Comparison of ENCODE assay signal across 16 cellular contexts in genomic region chr3:185717627-185718330, GRCh38.
DNase-seq lines count a peak whose midpoint lies in the region; ATAC-seq and TF ChIP-seq lines count a peak whose summit lies in the region.
"Had no signal": no experiment of that assay in that cellular context is flagged by ENCODE, and none has a peak within 500 bp of the region (broad histone marks: within the 10 kb centered on the region; RNA-seq: fewer than 3 reads in every experiment).

No MANE protein-coding gene starts in this region.

- H2BK12ac ChIP-seq in mesenchymal stem cell (ENCODE audit: low read length in 2 of 2), result peak overlapping the region; percentile 38 to 72

- intact Hi-C loops in A673 (cut with micrococcal nuclease; ENCODE audit: unreplicated experiment), result no loop called here

- H3K23ac ChIP-seq in mesenchymal stem cell (ENCODE audit: low read length in 2 of 2), result peak overlapping the region in 1 of 2 experiments; percentile 18

- H3K14ac ChIP-seq in mesenchymal stem cell (ENCODE audit: low read length in 2 of 2), result no peak overlapping the region

- H3K27me3 ChIP-seq in A673 (replicated peaks; ENCODE audit: insufficient read depth, low read depth, low read length, poor library complexity), result no peaks in the 10 kb centered on the region
- no peaks in the 10 kb centered on the region for H3K27me3 ChIP-seq in mesenchymal stem cell (ENCODE audit: control insufficient read depth in 1 of 2, insufficient read depth in 1 of 2, low read length in 2 of 2)

- H3K4me1 ChIP-seq in A673 (ENCODE audit: insufficient read depth, low read length, poor library complexity, severe bottlenecking), result peaks cover 23% of the 10 kb centered on the region
- peaks cover 20% of the 10 kb centered on the region for H3K4me1 ChIP-seq in mesenchymal stem cell (ENCODE audit: control insufficient read depth, insufficient read depth, low read depth, low read length)

- no peak for DNase-seq in A673 (ENCODE audit: low spot score)
- peak; percentile 34 for DNase-seq in KBM-7
- DNase-seq in cerebellar cortex (ENCODE audit: low spot score), result peak; percentile 44
- DNase-seq in mesenchymal stem cell, result no peak
- no peak for DNase-seq in germinal center (ENCODE audit: low spot score)
- no peak for DNase-seq in omental fat pad (ENCODE audit: low spot score)
- no peak for DNase-seq in SHP77 (lab: John Stamatoyannopoulos, UW)
- DNase-seq: activated naive CD4-positive, alpha-beta T cell treated with Interleukin-2 at 50 U/mL for 16 hours; DMS153; MM.1S; NCI-H2171; NK-92 treated with Interleukin-12 subunit alpha and Interleukin-12 subunit beta, amount 100 ng/mL, for 24 hours; stimulated activated CD4-positive, alpha-beta T cell treated with anti-CD3 and anti-CD28 coated beads, Interleukin-12 subunit alpha, Interleukin-12 subunit beta, amount 100 ng/mL, for 4 hours had no signal

- in situ Hi-C loops in KBM-7 (cut with MboI; ENCODE audit: low pct_unique_long_range_greater_than_20kb, low sequenced_read_pairs), result no loop called here

- TF ChIP-seq CTCF in A673 (conservative IDR thresholded peaks at IDR 0.05; ENCODE audit: low read depth, low read length), result no peak
- TF ChIP-seq CTCF in omental fat pad (IDR thresholded peaks at IDR 0.05), result no peak

- H4K8ac ChIP-seq in mesenchymal stem cell (ENCODE audit: low read length), result peak overlapping the region; percentile 21

- no peaks in the 10 kb centered on the region for H3K36me3 ChIP-seq in A673 (ENCODE audit: insufficient read depth, low read length, poor library complexity, severe bottlenecking)
- peaks cover 0 to 4% of the 10 kb centered on the region in 2 experiments for H3K36me3 ChIP-seq in mesenchymal stem cell (ENCODE audit: control insufficient read depth in 1 of 2, insufficient read depth in 2 of 2, low read depth in 1 of 2, low read length in 2 of 2)
- H3K36me3 ChIP-seq: esophagus muscularis mucosa had no signal

- H2BK5ac ChIP-seq in mesenchymal stem cell (ENCODE audit: low read depth, low read length, poor library complexity, severe bottlenecking), result no peak overlapping the region

- no peak overlapping the region for H3K4me3 ChIP-seq in A673 (ENCODE audit: low read depth, low read length, poor library complexity, severe bottlenecking)
- H3K4me3 ChIP-seq in mesenchymal stem cell (ENCODE audit: insufficient read depth in 1 of 2, low read depth in 1 of 2, low read length in 2 of 2), result no peak overlapping the region
- H3K4me3 ChIP-seq: esophagus muscularis mucosa, lung had no signal

- peak overlapping the region; percentile 2 for H2BK120ac ChIP-seq in mesenchymal stem cell (ENCODE audit: low read depth, low read length)

- peaks cover 6% of the 10 kb centered on the region for H3K79me1 ChIP-seq in mesenchymal stem cell (replicated peaks; ENCODE audit: low read length, poor library complexity, severe bottlenecking)

- H3K4ac ChIP-seq in mesenchymal stem cell (ENCODE audit: low read depth in 1 of 2, low read length in 2 of 2), result peak overlapping the region; percentile 81 to 92

- no peak for ATAC-seq in omental fat pad (ENCODE audit: low FRiP score)
- ATAC-seq in HG02642 (IDR thresholded peaks at IDR 0.05; ENCODE audit: poor library complexity, unreplicated experiment), result no peak

- H3K27ac ChIP-seq in A673 (ENCODE audit: low read depth, low read length, poor library complexity, severe bottlenecking) (peak overlapping the region; percentile 41), mesenchymal stem cell (ENCODE audit: low read length, poor library complexity, severe bottlenecking) (peak overlapping the region; percentile 64)
- H3K27ac ChIP-seq: esophagus muscularis mucosa had no signal

- no peaks in the 10 kb centered on the region for H3K9me3 ChIP-seq in A673 (ENCODE audit: low read depth, low read length, poor library complexity, severe bottlenecking)
- no peaks in the 10 kb centered on the region for H3K9me3 ChIP-seq in mesenchymal stem cell (ENCODE audit: control insufficient read depth, low read length)
- H3K9me3 ChIP-seq: esophagus muscularis mucosa had no signal

- BruUV-seq in A673 (replicated peaks; lab: Mats Ljungman, UMichigan), result no TSS peak

- H2AK5ac ChIP-seq in mesenchymal stem cell (ENCODE audit: low read length, severe bottlenecking), result peak overlapping the region; percentile 96

- H2BK15ac ChIP-seq in mesenchymal stem cell (ENCODE audit: low read depth, poor library complexity, severe bottlenecking), result peak overlapping the region; percentile 44

- H2AFZ ChIP-seq in mesenchymal stem cell (ENCODE audit: low read depth, low read length), result no peak overlapping the region

- H3K4me2 ChIP-seq in mesenchymal stem cell (ENCODE audit: low read length, poor library complexity, severe bottlenecking), result no peak overlapping the region

- H3K18ac ChIP-seq in mesenchymal stem cell (ENCODE audit: low read depth in 1 of 2, low read length in 2 of 2), result peak overlapping the region; percentile 52 to 91

- peak overlapping the region; percentile 71 for H3K9ac ChIP-seq in mesenchymal stem cell (ENCODE audit: low read length)

- POLR2A ChIA-PET in A673 (lab: Charles Lee; ENCODE audit: low non-redundant PET), result no interaction called here

- WGBS in mesenchymal stem cell, result 89% methylated on average over 9 of the region's 9 CpGs

- CTCF ChIA-PET in A673 (lab: Charles Lee), result no interaction called here

- H4K91ac ChIP-seq in mesenchymal stem cell (ENCODE audit: low read length), result peak overlapping the region; percentile 44

Comparison
In these comparisons a context has a peak if more than half of its experiments do, and no peak if none do; other contexts are left out.
1. DNase-seq: peak in KBM-7 (single experiment) and cerebellar cortex (single experiment); none in A673 (single experiment), mesenchymal stem cell (single experiment), germinal center (single experiment), omental fat pad (single experiment) and SHP77 (0 of 2).